1 cellular context compared by ENCODE assay signal in genomic region chr1:33244143-33244808, GRCh38.
TF ChIP-seq lines count a peak whose summit lies in the region.

No MANE protein-coding gene starts in this region.

TF ChIP-seq in GM23338, 12 proteins besides CTCF, POLR2A, EP300 and RAD21 (continued from another document):
- no peak for TF ChIP-seq ETS1 (IDR thresholded peaks at IDR 0.05)
- no peak for TF ChIP-seq ZNF462 (CRISPR knock-in tag; IDR thresholded peaks at IDR 0.05)
- no peak for TF ChIP-seq CREB1 (CRISPR knock-in tag; IDR thresholded peaks at IDR 0.05; ENCODE audit: low read depth)
- TF ChIP-seq JUNB (IDR thresholded peaks at IDR 0.05; ENCODE audit: unreplicated experiment): no peak
